ENCODE assay signal across 1 cellular context in genomic region chr1:110513511-110513910, GRCh38.
TF ChIP-seq lines count a peak whose summit lies in the region.

No MANE protein-coding gene starts in this region.

TF ChIP-seq in A549, 52 proteins besides CTCF, POLR2A, EP300 and RAD21 (continued from another document):
- TF ChIP-seq BHLHE40 (IDR thresholded peaks at IDR 0.05; ENCODE audit: low read depth, low read length), result no peak
- TF ChIP-seq MYC (IDR thresholded peaks at IDR 0.05; ENCODE audit: borderline replicate concordance, low read length), result no peak
